In genomic region chr21:42404534-42404933, GRCh38 we compare ENCODE assay signal across 16 cellular contexts. TPM values are rescaled to one million over a fixed set of nuclear protein-coding genes. Genes with fewer than 3 reads are reported as not detected.
DNase-seq lines count a peak whose midpoint lies in the region; ATAC-seq and TF ChIP-seq lines count a peak whose summit lies in the region.
"Had no signal": no experiment of that assay in that cellular context is flagged by ENCODE, and none has a peak within 500 bp of the region (broad histone marks: within the 10 kb centered on the region; RNA-seq: fewer than 3 reads in every experiment).

No MANE protein-coding gene starts in this region.

- intact Hi-C loops in cardiac septum (cut with DNase I) (no loop called here), heart right ventricle (cut with DNase I) (no loop called here), esophagus squamous epithelium (cut with DNase I) (no loop called here), transverse colon (cut with DNase I; ENCODE audit: low total_unique reads) (no loop called here)

- WGBS in heart right ventricle, 2 donors, result 70 to 73% methylated on average over 10 of the region's 10 CpGs
- 63 to 88% methylated on average over 5 to 8 of the region's 10 CpGs for WGBS in esophagus squamous epithelium, 2 donors
- 80 to 84% methylated on average over 1 to 10 of the region's 10 CpGs for WGBS in transverse colon (ENCODE audit: low coverage in 1 of 2), 2 donors

- H3K4me1 ChIP-seq in heart right ventricle (no peaks in the 10 kb centered on the region), esophagus squamous epithelium (no peaks in the 10 kb centered on the region), transverse colon (no peaks in the 10 kb centered on the region)

- peaks cover 75% of the 10 kb centered on the region for H3K4me1 Mint-ChIP-seq in activated T-cell treated with anti-CD3 and anti-CD28 coated beads, Interleukin-2, amount 50 U/mL, for 24 hours (ENCODE audit: low read depth)

- H3K9me3 Mint-ChIP-seq in activated T-cell treated with anti-CD3 and anti-CD28 coated beads, Interleukin-2, amount 50 U/mL, for 24 hours, result peaks cover 9% of the 10 kb centered on the region

- H3K9me3 ChIP-seq in heart right ventricle, result peaks cover 0 to 20% (median 0%) of the 10 kb centered on the region in 11 donors
- H3K9me3 ChIP-seq in esophagus squamous epithelium, result no peaks in the 10 kb centered on the region
- no peaks in the 10 kb centered on the region for H3K9me3 ChIP-seq in transverse colon

- ATAC-seq in heart right ventricle, result no peak

- H3K4me3 ChIP-seq in heart right ventricle (peak overlapping the region in 1 of 10 donors; percentile 47), esophagus squamous epithelium (peak overlapping the region in 3 of 4 donors; percentile 17 to 28 (median 18)), transverse colon (peak overlapping the region in 1 of 4 donors; percentile 22)
- H3K4me3 ChIP-seq: dorsolateral prefrontal cortex had no signal

- peak overlapping the region; percentile 98 for H3K27ac Mint-ChIP-seq in activated T-cell treated with anti-CD3 and anti-CD28 coated beads, Interleukin-2, amount 50 U/mL, for 24 hours

- H3K4me3 Mint-ChIP-seq in activated T-cell treated with anti-CD3 and anti-CD28 coated beads, Interleukin-2, amount 50 U/mL, for 24 hours, result peak overlapping the region; percentile 95

- DNase-seq in cardiac septum (ENCODE audit: low spot score) (peak; percentile 7), heart right ventricle (no peak), esophagus squamous epithelium (lab: John Stamatoyannopoulos, UW) (no peak), transverse colon (no peak), foreskin melanocyte (no peak), midbrain (lab: John Stamatoyannopoulos, UW) (no peak), islet precursor cell (no peak)
- peak; percentile 72 for DNase-seq in activated T-cell treated with anti-CD3 and anti-CD28 coated beads, Interleukin-2, amount 50 U/mL, for 24 hours
- DNase-seq: dorsolateral prefrontal cortex, NCI-H1436 treated with DMSO at 0.1 percent for 48 hours, NCI-H524 treated with DMSO at 0.1 percent for 48 hours had no signal

- H3K36me3 ChIP-seq in heart right ventricle (no peaks in the 10 kb centered on the region), esophagus squamous epithelium (no peaks in the 10 kb centered on the region), transverse colon (no peaks in the 10 kb centered on the region)

- TF ChIP-seq CTCF in heart right ventricle (IDR thresholded peaks at IDR 0.05) (no peak), esophagus squamous epithelium (IDR thresholded peaks at IDR 0.05) (no peak), transverse colon (IDR thresholded peaks at IDR 0.05) (no peak)

- H3K27ac ChIP-seq in heart right ventricle (peak overlapping the region in 1 of 10 donors; percentile 77), esophagus squamous epithelium (peak overlapping the region in 2 of 4 donors; percentile 19 to 37), transverse colon (peak overlapping the region; percentile 1 to 38 (median 17))
- H3K27ac ChIP-seq: dorsolateral prefrontal cortex, KMS-11 had no signal

- in situ Hi-C loops in transverse colon (cut with MboI; ENCODE audit: low pct_ligation_motif_present in 1 of 4, low pct_unique_long_range_greater_than_20kb in 1 of 4, low sequenced_read_pairs in 3 of 4), result no loop called here

- TF ChIP-seq POLR2A in esophagus squamous epithelium (IDR thresholded peaks at IDR 0.05) (no peak), transverse colon (IDR thresholded peaks at IDR 0.05) (no peak)

- no peaks in the 10 kb centered on the region for H3K27me3 Mint-ChIP-seq in activated T-cell treated with anti-CD3 and anti-CD28 coated beads, Interleukin-2, amount 50 U/mL, for 24 hours

- H3K36me3 Mint-ChIP-seq in activated T-cell treated with anti-CD3 and anti-CD28 coated beads, Interleukin-2, amount 50 U/mL, for 24 hours (ENCODE audit: low read depth), result peaks cover 64% of the 10 kb centered on the region

- TF ChIP-seq EP300 in transverse colon (IDR thresholded peaks at IDR 0.05; ENCODE audit: low read depth), result no peak

- peaks cover 0 to 14% (median 6%) of the 10 kb centered on the region in 7 donors for H3K27me3 ChIP-seq in heart right ventricle
- peaks cover 0 to 8% (median 0%) of the 10 kb centered on the region in 4 donors for H3K27me3 ChIP-seq in esophagus squamous epithelium
- no peaks in the 10 kb centered on the region for H3K27me3 ChIP-seq in transverse colon

RNA-seq across cellular contexts. Expression of gene UBASH3A, which starts 0.8 kb away (rescaled TPM):
- total RNA-seq in cardiac septum (not detected), heart right ventricle (1 to 10 TPM in 1 of 10 donors, under 1 TPM in 2, not detected in 7; 0.15 to 1.3 (median 0.69) TPM), esophagus squamous epithelium (1 to 10 TPM in 1 of 4 donors, under 1 TPM in 3; 0.57 to 1.9 (median 0.73) TPM), transverse colon (1 to 10 TPM in 1 of 4 donors, under 1 TPM in 2, not detected in 1; 0.37 to 3.0 (median 0.82) TPM)
- polyA plus RNA-seq in heart right ventricle, result under 1 TPM; 0.09 to 0.15 TPM
- total RNA-seq: astrocyte, Daoy, osteoblast, temporal lobe had no signal

RNA-seq across cellular contexts. Expression of gene TMPRSS3, which starts 8.7 kb away (rescaled TPM):
- total RNA-seq in cardiac septum (not detected), heart right ventricle (1 to 10 TPM in 1 of 10 donors, under 1 TPM in 1, not detected in 8; 0.42 to 1.0 TPM), esophagus squamous epithelium (under 1 TPM in 1 of 4 donors, not detected in 3; 0.09 TPM), transverse colon (1 to 10 TPM in 1 of 4 donors, under 1 TPM in 1, not detected in 2; 0.68 to 1.3 TPM)
- under 1 TPM in 1 of 2 donors, not detected in 1; 0.01 TPM for polyA plus RNA-seq in heart right ventricle
- total RNA-seq: astrocyte, osteoblast, temporal lobe had no signal

RNA-seq across cellular contexts. Expression of gene TFF1, which starts 38.2 kb away (rescaled TPM):
- not detected for total RNA-seq in cardiac septum
- not detected for total RNA-seq in heart right ventricle
- not detected for polyA plus RNA-seq in heart right ventricle
- total RNA-seq in esophagus squamous epithelium, result not detected
- total RNA-seq in transverse colon, result 10 to 100 TPM in 2 of 4 donors, 1 to 10 TPM in 1, not detected in 1; 8.6 to 45.3 (median 25.8) TPM
- total RNA-seq: astrocyte, Daoy, dorsolateral prefrontal cortex, osteoblast, temporal lobe had no signal

RNA-seq across cellular contexts. Expression of gene TFF2, which starts 53.7 kb away (rescaled TPM):
- not detected for total RNA-seq in cardiac septum
- not detected for total RNA-seq in heart right ventricle
- polyA plus RNA-seq in heart right ventricle, result not detected
- 1 to 10 TPM in 1 of 4 donors, not detected in 3; 1.7 TPM for total RNA-seq in esophagus squamous epithelium
- total RNA-seq in transverse colon, result under 1 TPM in 1 of 4 donors, not detected in 3; 0.68 TPM
- total RNA-seq: astrocyte, Daoy, dorsolateral prefrontal cortex, osteoblast, temporal lobe had no signal

Comparison
In these comparisons a context has a peak if more than half of its experiments do, and no peak if none do; other contexts are left out.
1. DNase-seq: peak in cardiac septum (single experiment) and activated T-cell treated with anti-CD3 and anti-CD28 coated beads, Interleukin-2, amount 50 U/mL, for 24 hours (single experiment); none in heart right ventricle (0 of 2), esophagus squamous epithelium (single experiment), transverse colon (single experiment), foreskin melanocyte (single experiment), midbrain (single experiment) and islet precursor cell (single experiment).